Comparison of ENCODE assay signal across 24 cellular contexts in genomic region chr2:146659976-146660375, GRCh38.
DNase-seq lines count a peak whose midpoint lies in the region; ATAC-seq and TF ChIP-seq lines count a peak whose summit lies in the region.
"Had no signal": no experiment of that assay in that cellular context is flagged by ENCODE, and none has a peak within 500 bp of the region (broad histone marks: within the 10 kb centered on the region; RNA-seq: fewer than 3 reads in every experiment).

No MANE protein-coding gene starts in this region.

- no peak overlapping the region for H3K27ac Mint-ChIP-seq in MCF 10A (ENCODE audit: low read depth, unreplicated experiment)
- H3K27ac Mint-ChIP-seq: CD8-positive, alpha-beta memory T cell; HFFc6; T-helper 1 cell treated with Interleukin-12 subunit alpha and Interleukin-12 subunit beta and Interleukin-4 antibody, amounts not matched to agents 30 μg/mL and 1 μg/mL, for 36 hours had no signal

- no peak overlapping the region for H2AK5ac ChIP-seq in mesenchymal stem cell (ENCODE audit: low read length, severe bottlenecking)

- H3K27me3 ChIP-seq in HCT116 (ENCODE audit: insufficient read depth, low read length): no peaks in the 10 kb centered on the region
- no peaks in the 10 kb centered on the region for H3K27me3 ChIP-seq in mesenchymal stem cell (ENCODE audit: control insufficient read depth in 1 of 2, insufficient read depth in 1 of 2, low read length in 2 of 2)
- H3K27me3 ChIP-seq in smooth muscle cell (ENCODE audit: low read depth): no peaks in the 10 kb centered on the region
- H3K27me3 ChIP-seq: BLaER1 had no signal

- H2BK15ac ChIP-seq in mesenchymal stem cell (ENCODE audit: low read depth, poor library complexity, severe bottlenecking): no peak overlapping the region

- no peak for TF ChIP-seq RAD21 in HCT116 (IDR thresholded peaks at IDR 0.05; ENCODE audit: low read depth)

- H3K27ac ChIP-seq in HCT116 (ENCODE audit: low read depth, low read length) (no peak overlapping the region), mesenchymal stem cell (ENCODE audit: low read length, poor library complexity, severe bottlenecking) (no peak overlapping the region), smooth muscle cell (ENCODE audit: low read depth) (no peak overlapping the region)
- H3K27ac ChIP-seq: BLaER1 had no signal

- H2AFZ ChIP-seq in HCT116 (ENCODE audit: low read depth, low read length, poor library complexity, severe bottlenecking) (peak overlapping the region; percentile 46), mesenchymal stem cell (ENCODE audit: low read depth, low read length) (no peak overlapping the region), smooth muscle cell (ENCODE audit: low read depth) (peak overlapping the region; percentile 4)

- no peak overlapping the region for H3K9ac ChIP-seq in HCT116 (ENCODE audit: low read length)
- no peak overlapping the region for H3K9ac ChIP-seq in mesenchymal stem cell (ENCODE audit: low read length)
- no peak overlapping the region for H3K9ac ChIP-seq in smooth muscle cell (ENCODE audit: low read depth)
- H3K9ac ChIP-seq: BLaER1 had no signal

- H3K4me3 ChIP-seq in HCT116 (replicated peaks in 1 of 2; ENCODE audit: low read depth in 1 of 2, low read length in 2 of 2): no peak overlapping the region
- H3K4me3 ChIP-seq in mesenchymal stem cell (ENCODE audit: insufficient read depth in 1 of 2, low read depth in 1 of 2, low read length in 2 of 2): no peak overlapping the region
- H3K4me3 ChIP-seq in smooth muscle cell: no peak overlapping the region
- H3K4me3 ChIP-seq: BLaER1 had no signal

- BruUV-seq in HCT116 (replicated peaks; lab: Mats Ljungman, UMichigan) (no TSS peak), MCF 10A (replicated peaks; lab: Mats Ljungman, UMichigan) (no TSS peak)

- no peak overlapping the region for H3K23ac ChIP-seq in mesenchymal stem cell (ENCODE audit: low read length in 2 of 2)

- no peaks in the 10 kb centered on the region for H3K36me3 ChIP-seq in HCT116 (ENCODE audit: control insufficient read depth in 1 of 2, insufficient read depth in 2 of 2, low read length in 2 of 2)
- H3K36me3 ChIP-seq in mesenchymal stem cell (ENCODE audit: control insufficient read depth in 1 of 2, insufficient read depth in 2 of 2, low read depth in 1 of 2, low read length in 2 of 2): no peaks in the 10 kb centered on the region
- H3K36me3 ChIP-seq in smooth muscle cell (ENCODE audit: low read depth): no peaks in the 10 kb centered on the region
- H3K36me3 ChIP-seq: BLaER1 had no signal

- no peak overlapping the region for H3K4me2 ChIP-seq in HCT116 (ENCODE audit: low read length)
- no peak overlapping the region for H3K4me2 ChIP-seq in mesenchymal stem cell (ENCODE audit: low read length, poor library complexity, severe bottlenecking)
- no peak overlapping the region for H3K4me2 ChIP-seq in smooth muscle cell
- H3K4me2 ChIP-seq: BLaER1 had no signal

- no peak overlapping the region for H2BK5ac ChIP-seq in mesenchymal stem cell (ENCODE audit: low read depth, low read length, poor library complexity, severe bottlenecking)

- POLR2A ChIA-PET in HCT116 (lab: Charles Lee): no interaction called here
- POLR2A ChIA-PET in MCF 10A (lab: Yijun Ruan, JAX): interaction anchor here (0.6 kb wide), 1 partner anchor 14 kb away, joined by 3 read pairs; no protein-coding TSS in a partner anchor

- intact Hi-C loops in HCT116 (cut with micrococcal nuclease): no loop called here
- intact Hi-C loops in MCF 10A (cut with micrococcal nuclease): loop anchor here (2.0 to 5.0 kb wide), 3 partner anchors 137 to 1548 kb away; no protein-coding TSS in a partner anchor

- ATAC-seq in HCT116: no peak

- CTCF ChIA-PET in HCT116 (lab: Charles Lee): no interaction called here
- CTCF ChIA-PET in MCF 10A (lab: Yijun Ruan, JAX): interaction anchor here (0.6 to 1.4 kb wide), 4 partner anchors 15 to 343 kb away, joined by 3 read pairs; no protein-coding TSS in a partner anchor

- no peaks in the 10 kb centered on the region for H3K27me3 Mint-ChIP-seq in MCF 10A (ENCODE audit: insufficient read depth, unreplicated experiment)
- H3K27me3 Mint-ChIP-seq: CD8-positive, alpha-beta memory T cell had no signal

- no peak overlapping the region for H4K91ac ChIP-seq in mesenchymal stem cell (ENCODE audit: low read length)

- RAD21 ChIA-PET in HCT116 (lab: Charles Lee; ENCODE audit: low non-redundant PET in 1 of 2, low total read pairs in 2 of 2, uncharacterized antibody in 2 of 2, unreplicated experiment in 2 of 2): no interaction called here

- H3K14ac ChIP-seq in mesenchymal stem cell (ENCODE audit: low read length in 2 of 2): no peak overlapping the region

- WGBS in mesenchymal stem cell: 78% methylated on average over 1 of the region's 1 CpG
- WGBS in smooth muscle cell (ENCODE audit: low lambda C conversion rate): 58% methylated on average over 1 of the region's 1 CpG

- H3K79me2 ChIP-seq in HCT116 (ENCODE audit: insufficient read depth, low read length): no peaks in the 10 kb centered on the region
- H3K79me2 ChIP-seq in smooth muscle cell (ENCODE audit: low read depth): no peaks in the 10 kb centered on the region

- H4K20me1 ChIP-seq in HCT116 (ENCODE audit: insufficient read depth): no peaks in the 10 kb centered on the region
- no peaks in the 10 kb centered on the region for H4K20me1 ChIP-seq in smooth muscle cell (ENCODE audit: low read depth)
- H4K20me1 ChIP-seq: BLaER1 had no signal

- no peaks in the 10 kb centered on the region for H3K36me3 Mint-ChIP-seq in MCF 10A (ENCODE audit: insufficient read depth, unreplicated experiment)
- H3K36me3 Mint-ChIP-seq: CD8-positive, alpha-beta memory T cell had no signal

- no peaks in the 10 kb centered on the region for H3F3A ChIP-seq in smooth muscle cell (ENCODE audit: low read depth)

- TF ChIP-seq CTCF in HCT116 (IDR thresholded peaks at IDR 0.05 in 2 of 3, conservative IDR thresholded peaks at IDR 0.05 in 1 of 3; ENCODE audit: borderline replicate concordance in 1 of 3, insufficient read depth in 1 of 3, low read depth in 2 of 3, low read length in 2 of 3): no peak
- no peak for TF ChIP-seq CTCF in smooth muscle cell (IDR thresholded peaks at IDR 0.05; ENCODE audit: borderline replicate concordance, insufficient read depth, poor library complexity, severe bottlenecking)
- no peak for TF ChIP-seq CTCF in MCF 10A (IDR thresholded peaks at IDR 0.05; ENCODE audit: unreplicated experiment)

- no peak overlapping the region for H4K8ac ChIP-seq in mesenchymal stem cell (ENCODE audit: low read length)

- H3K9me3 ChIP-seq in HCT116 (ENCODE audit: control insufficient read depth in 1 of 2, insufficient read depth in 1 of 2, low read depth in 1 of 2, low read length in 2 of 2) (no peaks in the 10 kb centered on the region), mesenchymal stem cell (ENCODE audit: control insufficient read depth, low read length) (peaks cover 6% of the 10 kb centered on the region), smooth muscle cell (replicated peaks; ENCODE audit: low read depth) (no peaks in the 10 kb centered on the region)
- H3K9me3 ChIP-seq: BLaER1 had no signal

- no peak overlapping the region for H3K4ac ChIP-seq in mesenchymal stem cell (ENCODE audit: low read depth in 1 of 2, low read length in 2 of 2)

- no peaks in the 10 kb centered on the region for H3K9me2 ChIP-seq in HCT116 (ENCODE audit: insufficient read depth)

- DNase-seq in HCT116 (ENCODE audit: low read depth, low spot score): no peak
- peak; percentile 10 for DNase-seq in astrocyte of the hippocampus (ENCODE audit: low read depth, low spot score)
- DNase-seq in mesenchymal stem cell: peak; percentile 13
- DNase-seq in smooth muscle cell (lab: John Stamatoyannopoulos, UW; ENCODE audit: unreplicated experiment): no peak
- no peak for DNase-seq in NCI-H2107 treated with DMSO at 0.1 percent for 48 hours (lab: John Stamatoyannopoulos, UW; ENCODE audit: unreplicated experiment)
- DNase-seq in MCF 10A (ENCODE audit: unreplicated experiment): no peak
- no peak for DNase-seq in activated naive CD4-positive, alpha-beta T cell treated with anti-CD3 and anti-CD28 coated beads, Interleukin-2, amount 50 U/mL, for 16 hours
- DNase-seq: Calu3; CD8-positive, alpha-beta memory T cell; DMS153; EL; GF-D8; H7; HFFc6; KG1; NCI-H1092 treated with DMSO at 0.1 percent for 48 hours; NCI-H1436 treated with DMSO at 0.1 percent for 48 hours; NCI-H1930; NCI-H345; NCI-H524; NCI-H82; Right ventricle myocardium superior had no signal

- no peaks in the 10 kb centered on the region for H3K4me1 Mint-ChIP-seq in MCF 10A (ENCODE audit: insufficient read depth, unreplicated experiment)
- H3K4me1 Mint-ChIP-seq: CD8-positive, alpha-beta memory T cell had no signal

- H2BK12ac ChIP-seq in mesenchymal stem cell (ENCODE audit: low read length in 2 of 2): no peak overlapping the region

- H3K9me3 Mint-ChIP-seq in MCF 10A (ENCODE audit: unreplicated experiment): no peaks in the 10 kb centered on the region
- H3K9me3 Mint-ChIP-seq: HFFc6; T-helper 1 cell treated with Interleukin-12 subunit alpha and Interleukin-12 subunit beta and Interleukin-4 antibody, amounts not matched to agents 30 μg/mL and 1 μg/mL, for 36 hours had no signal

- no peaks in the 10 kb centered on the region for H3K79me1 ChIP-seq in mesenchymal stem cell (replicated peaks; ENCODE audit: low read length, poor library complexity, severe bottlenecking)

- H2BK120ac ChIP-seq in mesenchymal stem cell (ENCODE audit: low read depth, low read length): no peak overlapping the region

- no peaks in the 10 kb centered on the region for H3K4me1 ChIP-seq in HCT116 (ENCODE audit: control insufficient read depth in 1 of 2, insufficient read depth in 2 of 2, low read length in 2 of 2)
- H3K4me1 ChIP-seq in mesenchymal stem cell (ENCODE audit: control insufficient read depth, insufficient read depth, low read depth, low read length): no peaks in the 10 kb centered on the region
- no peaks in the 10 kb centered on the region for H3K4me1 ChIP-seq in smooth muscle cell (ENCODE audit: low read depth)
- H3K4me1 ChIP-seq: BLaER1 had no signal

- no peak overlapping the region for H3K4me3 Mint-ChIP-seq in MCF 10A (ENCODE audit: unreplicated experiment)
- H3K4me3 Mint-ChIP-seq: CD8-positive, alpha-beta memory T cell; HFFc6; T-helper 1 cell treated with Interleukin-12 subunit alpha and Interleukin-12 subunit beta and Interleukin-4 antibody, amounts not matched to agents 30 μg/mL and 1 μg/mL, for 36 hours had no signal

- no peak for TF ChIP-seq POLR2A in HCT116 (IDR thresholded peaks at IDR 0.05; ENCODE audit: borderline replicate concordance, extremely low read depth, insufficient read depth, insufficient read length)

- H3K18ac ChIP-seq in mesenchymal stem cell (ENCODE audit: low read depth in 1 of 2, low read length in 2 of 2): no peak overlapping the region

TF ChIP-seq in HCT116, 20 proteins besides CTCF, POLR2A, EP300 and RAD21:
- TF ChIP-seq SIN3A (IDR thresholded peaks at IDR 0.05; ENCODE audit: low read depth): no peak
- no peak for TF ChIP-seq ZNF274 (IDR thresholded peaks at IDR 0.05; ENCODE audit: low read depth, low read length)
- no peak for TF ChIP-seq ZFX (IDR thresholded peaks at IDR 0.05)
- no peak for TF ChIP-seq CEBPB (IDR thresholded peaks at IDR 0.05; ENCODE audit: low read depth)

Comparison
In these comparisons a context has a peak if more than half of its experiments do, and no peak if none do; other contexts are left out.
1. DNase-seq: peak in astrocyte of the hippocampus (single experiment) and mesenchymal stem cell (single experiment); none in HCT116 (single experiment), smooth muscle cell (single experiment), NCI-H2107 treated with DMSO at 0.1 percent for 48 hours (single experiment), MCF 10A (single experiment) and activated naive CD4-positive, alpha-beta T cell treated with anti-CD3 and anti-CD28 coated beads, Interleukin-2, amount 50 U/mL, for 16 hours (single experiment).